ENCODE assay signal across 1 cellular context in genomic region chr18:58438984-58439311, GRCh38.
TF ChIP-seq lines count a peak whose summit lies in the region.

No MANE protein-coding gene starts in this region.

TF ChIP-seq in GM23338, 12 proteins besides CTCF, POLR2A, EP300 and RAD21 (continued from another document):
- TF ChIP-seq REST (IDR thresholded peaks at IDR 0.05; ENCODE audit: unreplicated experiment) (no peak), ETS1 (IDR thresholded peaks at IDR 0.05) (no peak), JUNB (IDR thresholded peaks at IDR 0.05; ENCODE audit: unreplicated experiment) (no peak), CREB1 (CRISPR knock-in tag; IDR thresholded peaks at IDR 0.05; ENCODE audit: low read depth) (no peak), EZH2 (IDR thresholded peaks at IDR 0.05; ENCODE audit: low read depth, unreplicated experiment) (no peak), ZNF114 (CRISPR knock-in tag; IDR thresholded peaks at IDR 0.05) (no peak), NANOG (IDR thresholded peaks at IDR 0.05; ENCODE audit: borderline replicate concordance) (no peak), STAT1 (IDR thresholded peaks at IDR 0.05; ENCODE audit: unreplicated experiment) (no peak), POLR2AphosphoS5 (IDR thresholded peaks at IDR 0.05; ENCODE audit: low read depth) (no peak), ZNF331 (CRISPR knock-in tag; IDR thresholded peaks at IDR 0.05; ENCODE audit: low read depth) (no peak), EZH2phosphoT487 (IDR thresholded peaks at IDR 0.05; ENCODE audit: unreplicated experiment) (no peak)
TF ChIP-seq in GM23338: peak in this region for 0.
